In genomic region chr21:33966324-33966949, GRCh38 we compare ENCODE assay signal across 26 cellular contexts. TPM values are rescaled to one million over a fixed set of nuclear protein-coding genes. Genes with fewer than 3 reads are reported as not detected.
DNase-seq lines count a peak whose midpoint lies in the region; ATAC-seq, FAIRE-seq and TF ChIP-seq lines count a peak whose summit lies in the region.
"Had no signal": no experiment of that assay in that cellular context is flagged by ENCODE, and none has a peak within 500 bp of the region (broad histone marks: within the 10 kb centered on the region; RNA-seq: fewer than 3 reads in every experiment).

No MANE protein-coding gene starts in this region.

- no peaks in the 10 kb centered on the region for H3K79me2 ChIP-seq in astrocyte (ENCODE audit: insufficient read depth, low read length)

- no peak overlapping the region for H4K91ac ChIP-seq in neuronal stem cell (ENCODE audit: low read depth, low read length, poor library complexity)

- H3K36me3 Mint-ChIP-seq in astrocyte (ENCODE audit: low read depth, unreplicated experiment): no peaks in the 10 kb centered on the region

- TF ChIP-seq CTCF in HEK293 (tag by site-specific recombination; IDR thresholded peaks at IDR 0.05) (no peak), astrocyte (IDR thresholded peaks at IDR 0.05; ENCODE audit: insufficient read depth, low read depth, low read length) (no peak)

- H3K27ac Mint-ChIP-seq in astrocyte (ENCODE audit: unreplicated experiment): no peak overlapping the region

- H3K4me1 Mint-ChIP-seq in astrocyte (ENCODE audit: low read depth, unreplicated experiment): peaks cover 40% of the 10 kb centered on the region

- no peak for FAIRE-seq in astrocyte (lab: Jason Lieb, UNC)
- FAIRE-seq: GM12891 had no signal

- H3K18ac ChIP-seq in neuronal stem cell (ENCODE audit: low read length): no peak overlapping the region

- H2BK5ac ChIP-seq in neuronal stem cell (ENCODE audit: low read length): no peak overlapping the region

- H3K4me3 ChIP-seq in HEK293 (ENCODE audit: low read depth, low read length): no peak overlapping the region
- no peak overlapping the region for H3K4me3 ChIP-seq in astrocyte (ENCODE audit: insufficient read depth, low read depth, low read length)
- H3K4me3 ChIP-seq in neuronal stem cell (ENCODE audit: low read length in 2 of 2): no peak overlapping the region
- H3K4me3 ChIP-seq: dorsolateral prefrontal cortex, HAP-1, Peyer's patch, spleen, thoracic aorta had no signal

- H3K4me2 ChIP-seq in astrocyte (ENCODE audit: low read length): no peak overlapping the region
- H3K4me2 ChIP-seq in neuronal stem cell (ENCODE audit: insufficient read depth, low read length, poor library complexity, severe bottlenecking): no peak overlapping the region

- H3K9me3 Mint-ChIP-seq in astrocyte (ENCODE audit: unreplicated experiment): no peaks in the 10 kb centered on the region

- no peaks in the 10 kb centered on the region for H3K79me1 ChIP-seq in neuronal stem cell (ENCODE audit: low read depth, low read length)

- no peaks in the 10 kb centered on the region for H3K27me3 ChIP-seq in astrocyte (ENCODE audit: insufficient read depth, low read length)
- no peaks in the 10 kb centered on the region for H3K27me3 ChIP-seq in neuronal stem cell (ENCODE audit: control insufficient read depth in 3 of 3, insufficient read depth in 3 of 3, low read depth in 1 of 3, low read length in 3 of 3)
- H3K27me3 ChIP-seq: Peyer's patch, spleen had no signal

- DNase-seq in NCI-H748 (lab: John Stamatoyannopoulos, UW; ENCODE audit: unreplicated experiment) (peak; percentile 15), NCI-H748 treated with DMSO at 0.1 percent for 48 hours (lab: John Stamatoyannopoulos, UW) (no peak), astrocyte (ENCODE audit: low read depth) (no peak), neuronal stem cell (ENCODE audit: low spot score) (no peak), NCI-H146 (lab: John Stamatoyannopoulos, UW) (no peak), middle frontal gyrus (ENCODE audit: extremely low spot score, low spot score) (no peak)
- DNase-seq: ACHN; COR-L47; dorsolateral prefrontal cortex; islet precursor cell; Kasumi-1; NCI-H187 treated with DMSO at 0.1 percent for 48 hours; NK-92 treated with Interleukin-12 subunit alpha and Interleukin-12 subunit beta, amount 100 ng/mL, for 24 hours; occipital lobe; Peyer's patch; retina; SIG-M5; spleen; stimulated activated CD4-positive, alpha-beta T cell treated with anti-CD3 and anti-CD28 coated beads, Interleukin-4, amount 100 ng/mL, for 1 hour; stimulated activated naive CD4-positive, alpha-beta T cell; WERI-Rb-1 had no signal

- POLR2A ChIA-PET in HEK293 (lab: Yijun Ruan, JAX): no interaction called here

- no peak overlapping the region for H3K4me3 Mint-ChIP-seq in astrocyte (ENCODE audit: unreplicated experiment)

- H2AK5ac ChIP-seq in neuronal stem cell (ENCODE audit: low read depth, low read length): no peak overlapping the region

- H2BK120ac ChIP-seq in neuronal stem cell (ENCODE audit: low read depth, low read length): no peak overlapping the region

- no peak overlapping the region for H3K4ac ChIP-seq in neuronal stem cell (ENCODE audit: low read length)

- no peak overlapping the region for H3K23ac ChIP-seq in neuronal stem cell (ENCODE audit: low read depth, low read length, poor library complexity)

- H4K20me1 ChIP-seq in astrocyte (ENCODE audit: insufficient read depth, low read length): no peaks in the 10 kb centered on the region

- H3K4me1 ChIP-seq in HEK293 (ENCODE audit: control insufficient read depth, insufficient read depth, low read length) (peaks cover 16% of the 10 kb centered on the region), astrocyte (ENCODE audit: insufficient read depth, low read length) (peaks cover 32% of the 10 kb centered on the region), neuronal stem cell (ENCODE audit: control insufficient read depth in 2 of 2, insufficient read depth in 1 of 2, low read depth in 1 of 2, low read length in 2 of 2) (peaks cover 0 to 9% of the 10 kb centered on the region in 2 donors)
- H3K4me1 ChIP-seq: HAP-1, spleen had no signal

- no peak overlapping the region for H2BK12ac ChIP-seq in neuronal stem cell (ENCODE audit: low read length)

- H3K9me3 ChIP-seq in HEK293 (ENCODE audit: control insufficient read depth, insufficient read depth, low read depth, low read length): no peaks in the 10 kb centered on the region
- no peaks in the 10 kb centered on the region for H3K9me3 ChIP-seq in astrocyte (ENCODE audit: insufficient read depth, low read depth, low read length)
- H3K9me3 ChIP-seq in neuronal stem cell (replicated peaks in 1 of 2; ENCODE audit: control insufficient read depth in 2 of 2, insufficient read depth in 1 of 2, low read depth in 1 of 2, low read length in 2 of 2): peaks cover 0 to 3% of the 10 kb centered on the region in 2 donors
- H3K9me3 ChIP-seq: HAP-1, Peyer's patch, spleen, thoracic aorta had no signal

- H3K27me3 Mint-ChIP-seq in astrocyte (ENCODE audit: low read depth, unreplicated experiment): no peaks in the 10 kb centered on the region

- H3K36me3 ChIP-seq in HEK293 (ENCODE audit: control insufficient read depth in 2 of 2, insufficient read depth in 1 of 2, low read length in 2 of 2): peaks cover 0 to 8% of the 10 kb centered on the region in 2 experiments; a peak in 1 of 3 replicates
- H3K36me3 ChIP-seq in astrocyte (ENCODE audit: insufficient read depth, low read length): no peaks in the 10 kb centered on the region
- H3K36me3 ChIP-seq in neuronal stem cell (replicated peaks in 1 of 2; ENCODE audit: control insufficient read depth in 2 of 2, insufficient read depth in 2 of 2, low read length in 2 of 2): no peaks in the 10 kb centered on the region
- H3K36me3 ChIP-seq: HAP-1, Peyer's patch, spleen, thoracic aorta, WERI-Rb-1 had no signal

- CTCF ChIA-PET in HEK293 (lab: Yijun Ruan, JAX): interaction anchor here (2.4 kb wide), 1 partner anchor 42 kb away, joined by 7 read pairs; no protein-coding TSS in a partner anchor

- H2AFZ ChIP-seq in astrocyte (ENCODE audit: low read depth, low read length): peak overlapping the region; percentile 6
- peak overlapping the region; percentile 60 for H2AFZ ChIP-seq in neuronal stem cell (ENCODE audit: low read length)

- ATAC-seq in HG02973 (IDR thresholded peaks at IDR 0.05; ENCODE audit: unreplicated experiment): no peak

- H2BK15ac ChIP-seq in neuronal stem cell (ENCODE audit: low read length): no peak overlapping the region

- no peak overlapping the region for H3K9ac ChIP-seq in astrocyte (ENCODE audit: low read length)
- no peak overlapping the region for H3K9ac ChIP-seq in neuronal stem cell (ENCODE audit: low read depth, low read length, poor library complexity)

- H3K14ac ChIP-seq in neuronal stem cell (ENCODE audit: low read length): no peak overlapping the region

- H3K27ac ChIP-seq in HEK293 (ENCODE audit: extremely low read depth, low read depth, low read length) (peak overlapping the region; percentile 32), astrocyte (ENCODE audit: low read depth, low read length) (no peak overlapping the region), neuronal stem cell (replicated peaks; ENCODE audit: low read length) (peak overlapping the region; percentile 19)
- H3K27ac ChIP-seq: dorsolateral prefrontal cortex, Peyer's patch, spleen, WERI-Rb-1 had no signal

- WGBS in neuronal stem cell (ENCODE audit: extremely low coverage in 2 of 2, insufficient read length in 2 of 2, insufficient replicate concordance in 1 of 2), 2 donors: no CpG with 5 or more reads among the region's 4 CpGs

- H4K8ac ChIP-seq in neuronal stem cell (ENCODE audit: low read depth, low read length): no peak overlapping the region

TF ChIP-seq in HEK293, 187 proteins besides CTCF, POLR2A, EP300 and RAD21:
- TF ChIP-seq ZNF23 (tag by site-specific recombination; IDR thresholded peaks at IDR 0.05; ENCODE audit: borderline replicate concordance) (no peak), PATZ1 (tag by site-specific recombination; IDR thresholded peaks at IDR 0.05) (0 out of 2 replicates have a peak, but pooled peaks have one; percentile 14), ZNF146 (tag by site-specific recombination; IDR thresholded peaks at IDR 0.05) (no peak), ZNF610 (tag by site-specific recombination; IDR thresholded peaks at IDR 0.05; ENCODE audit: borderline replicate concordance) (no peak), ZBTB44 (tag by site-specific recombination; IDR thresholded peaks at IDR 0.05) (no peak)

RNA-seq across cellular contexts. Expression of gene ATP5PO, which starts 50.8 kb away (rescaled TPM):
- total RNA-seq in astrocyte: 163 and 171 TPM in 2 replicates
- polyA plus RNA-seq in neuronal stem cell (2013, experiment 1 of 2): 378 TPM
- polyA plus RNA-seq in neuronal stem cell (2013, experiment 2 of 2): 387 TPM
